Comparison of ENCODE assay signal across 20 cellular contexts in genomic region chr10:79939969-79940368, GRCh38. TPM values are rescaled to one million over a fixed set of nuclear protein-coding genes. Genes with fewer than 3 reads are reported as not detected.
DNase-seq lines count a peak whose midpoint lies in the region; ATAC-seq and TF ChIP-seq lines count a peak whose summit lies in the region.
"Had no signal": no experiment of that assay in that cellular context is flagged by ENCODE, and none has a peak within 500 bp of the region (broad histone marks: within the 10 kb centered on the region; RNA-seq: fewer than 3 reads in every experiment).

No MANE protein-coding gene starts in this region.

- CTCF ChIA-PET in activated B cell treated with CpG ODN at 0.5 μM for 24 hours (lab: Charles Lee), result no interaction called here

- intact Hi-C loops in activated B cell treated with CpG ODN at 0.5 μM for 24 hours (cut with micrococcal nuclease) (loop anchor here (2.0 to 10.0 kb wide), 11 partner anchors 41 to 1905 kb away; partner anchors contain the start of genes RPS24, SH2D4B, TSPAN14 and ZMIZ1), testis (cut with DNase I; ENCODE audit: low total_unique reads) (no loop called here), right lobe of liver (cut with DNase I) (no loop called here)

- 81 to 92% methylated on average over 2 of the region's 2 CpGs for WGBS in testis, 2 donors
- 92% methylated on average over 2 of the region's 2 CpGs for WGBS in right lobe of liver (ENCODE audit: insufficient coverage, low coverage, low lambda C conversion rate, missing lambda C conversion rate)

- no peak for TF ChIP-seq CTCF in activated B cell treated with CpG ODN at 0.5 μM for 24 hours (IDR thresholded peaks at IDR 0.05)
- no peak for TF ChIP-seq CTCF in testis (IDR thresholded peaks at IDR 0.05)
- no peak for TF ChIP-seq CTCF in right lobe of liver (IDR thresholded peaks at IDR 0.05)

- TF ChIP-seq POLR2A in testis (IDR thresholded peaks at IDR 0.05) (no peak), right lobe of liver (IDR thresholded peaks at IDR 0.05) (no peak)

- H3K27me3 ChIP-seq in BLaER1, result no peaks in the 10 kb centered on the region
- H3K27me3 ChIP-seq in testis, result no peaks in the 10 kb centered on the region
- no peaks in the 10 kb centered on the region for H3K27me3 ChIP-seq in right lobe of liver

- H3K36me3 ChIP-seq in BLaER1 (no peaks in the 10 kb centered on the region), testis (ENCODE audit: low read depth, missing control alignments) (no peaks in the 10 kb centered on the region), right lobe of liver (no peaks in the 10 kb centered on the region)

- no peak overlapping the region; the same call in 1 of the 2 replicates for H3K27ac ChIP-seq in BLaER1
- H3K27ac ChIP-seq in testis, result no peak overlapping the region
- no peak overlapping the region for H3K27ac ChIP-seq in right lobe of liver
- H3K27ac ChIP-seq: C4-2B, KMS-11 had no signal

- H3K9ac ChIP-seq in BLaER1, result no peak overlapping the region
- H3K9ac ChIP-seq: KMS-11 had no signal

- DNase-seq in activated B cell treated with CpG ODN at 0.5 μM for 24 hours (no peak), memory B cell (ENCODE audit: low spot score in 2 of 2) (no peak), testis (peak; percentile 2), kidney glomerular epithelial cell (lab: John Stamatoyannopoulos, UW) (no peak), right lobe of liver (no peak)
- DNase-seq: GDM1, GOT3, IMR-90, NCI-H1092 treated with DMSO at 0.1 percent for 48 hours, NCI-H146, NCI-H2029 treated with DMSO at 0.1 percent for 48 hours, NCI-H226, NCI-H510A treated with DMSO at 0.1 percent for 48 hours, NCI-H774, SIG-M5 had no signal

- no peaks in the 10 kb centered on the region for H3K27me3 Mint-ChIP-seq in activated B cell treated with CpG ODN at 0.5 μM for 24 hours
- H3K27me3 Mint-ChIP-seq in memory B cell, result no peaks in the 10 kb centered on the region

- peaks cover 48% of the 10 kb centered on the region for H3K4me1 Mint-ChIP-seq in activated B cell treated with CpG ODN at 0.5 μM for 24 hours
- peaks cover 39% of the 10 kb centered on the region for H3K4me1 Mint-ChIP-seq in memory B cell

- H3K4me1 ChIP-seq in BLaER1 (peaks cover 37% of the 10 kb centered on the region), testis (no peaks in the 10 kb centered on the region), right lobe of liver (no peaks in the 10 kb centered on the region)

- H3K9me3 Mint-ChIP-seq in activated B cell treated with CpG ODN at 0.5 μM for 24 hours (no peaks in the 10 kb centered on the region), memory B cell (no peaks in the 10 kb centered on the region)

- no peaks in the 10 kb centered on the region for H4K20me1 ChIP-seq in BLaER1

- ATAC-seq in activated B cell treated with CpG ODN at 0.5 μM for 24 hours (ENCODE audit: low read depth), result no peak
- ATAC-seq in memory B cell (ENCODE audit: low read depth), result no peak
- ATAC-seq in GM18519 (IDR thresholded peaks at IDR 0.05; ENCODE audit: low FRiP score, unreplicated experiment), result no peak
- ATAC-seq in right lobe of liver, result no peak
- ATAC-seq: Panc1 had no signal

- H3K4me2 ChIP-seq in BLaER1, result peak overlapping the region; percentile 64; the same call in 1 of the 2 replicates
- H3K4me2 ChIP-seq: KMS-11 had no signal

- no peaks in the 10 kb centered on the region for H3K9me3 ChIP-seq in BLaER1
- no peaks in the 10 kb centered on the region for H3K9me3 ChIP-seq in testis
- no peaks in the 10 kb centered on the region for H3K9me3 ChIP-seq in right lobe of liver

- H3K27ac Mint-ChIP-seq in activated B cell treated with CpG ODN at 0.5 μM for 24 hours (peak overlapping the region; percentile 97), memory B cell (peak overlapping the region; percentile 86)

- H3K4me3 ChIP-seq in BLaER1 (no peak overlapping the region), testis (no peak overlapping the region), right lobe of liver (no peak overlapping the region)

- H3K36me3 Mint-ChIP-seq in activated B cell treated with CpG ODN at 0.5 μM for 24 hours (ENCODE audit: low read depth), result no peaks in the 10 kb centered on the region
- peaks cover 2% of the 10 kb centered on the region for H3K36me3 Mint-ChIP-seq in memory B cell

- H3K4me3 Mint-ChIP-seq in activated B cell treated with CpG ODN at 0.5 μM for 24 hours, result no peak overlapping the region
- H3K4me3 Mint-ChIP-seq in memory B cell, result no peak overlapping the region

- POLR2A ChIA-PET in activated B cell treated with CpG ODN at 0.5 μM for 24 hours (lab: Charles Lee), result interaction anchor here (2.5 kb wide), 1 partner anchor 139 kb away, joined by 16 read pairs; the partner anchor contains the start of gene TMEM254

RNA-seq across cellular contexts. Expression of gene SFTPD, which starts 8.9 kb away (rescaled TPM):
- total RNA-seq in activated B cell treated with CpG ODN at 0.5 μM for 24 hours, result 0.29 TPM in 1 of 2 replicates, not detected in the other
- 1 to 10 TPM in 1 of 2 donors, under 1 TPM in 1; 0.94 to 1.5 TPM for total RNA-seq in testis
- polyA plus RNA-seq in testis (ENCODE audit: insufficient read depth, low read depth, low replicate concordance), result 0.92 TPM
- under 1 TPM in 3 of 6 experiments, not detected in 3; 0.35 to 0.59 (median 0.51) TPM for total RNA-seq in right lobe of liver
- total RNA-seq: IMR-90 had no signal
- polyA plus RNA-seq: IMR-90 had no signal
